Comparison of ENCODE assay signal across 1 cellular context in genomic region chr14:84272290-84272721, GRCh38.
TF ChIP-seq lines count a peak whose summit lies in the region.

No MANE protein-coding gene starts in this region.

TF ChIP-seq in WTC11, 78 proteins besides CTCF, POLR2A, EP300 and RAD21 (continued from another document):
- TF ChIP-seq ERG (CRISPR knock-in tag; IDR thresholded peaks at IDR 0.05) (no peak), ESRRA (CRISPR knock-in tag; IDR thresholded peaks at IDR 0.05; ENCODE audit: borderline replicate concordance) (no peak), GABPB1 (CRISPR knock-in tag; IDR thresholded peaks at IDR 0.05) (no peak), ZNF425 (CRISPR knock-in tag; conservative IDR thresholded peaks at IDR 0.05) (no peak), NR3C1 (CRISPR knock-in tag; conservative IDR thresholded peaks at IDR 0.05; ENCODE audit: low read depth) (no peak), E2F5 (CRISPR knock-in tag; IDR thresholded peaks at IDR 0.05) (no peak), TCF7 (CRISPR knock-in tag; IDR thresholded peaks at IDR 0.05; ENCODE audit: low read depth) (no peak), MAX (CRISPR knock-in tag; IDR thresholded peaks at IDR 0.05) (no peak), TEAD1 (CRISPR knock-in tag; IDR thresholded peaks at IDR 0.05) (no peak), HMGXB4 (CRISPR knock-in tag; IDR thresholded peaks at IDR 0.05) (no peak), CBFB (CRISPR knock-in tag; IDR thresholded peaks at IDR 0.05; ENCODE audit: low read depth) (no peak)
